14 cellular contexts compared by ENCODE assay signal in the genomic region with DNA sequence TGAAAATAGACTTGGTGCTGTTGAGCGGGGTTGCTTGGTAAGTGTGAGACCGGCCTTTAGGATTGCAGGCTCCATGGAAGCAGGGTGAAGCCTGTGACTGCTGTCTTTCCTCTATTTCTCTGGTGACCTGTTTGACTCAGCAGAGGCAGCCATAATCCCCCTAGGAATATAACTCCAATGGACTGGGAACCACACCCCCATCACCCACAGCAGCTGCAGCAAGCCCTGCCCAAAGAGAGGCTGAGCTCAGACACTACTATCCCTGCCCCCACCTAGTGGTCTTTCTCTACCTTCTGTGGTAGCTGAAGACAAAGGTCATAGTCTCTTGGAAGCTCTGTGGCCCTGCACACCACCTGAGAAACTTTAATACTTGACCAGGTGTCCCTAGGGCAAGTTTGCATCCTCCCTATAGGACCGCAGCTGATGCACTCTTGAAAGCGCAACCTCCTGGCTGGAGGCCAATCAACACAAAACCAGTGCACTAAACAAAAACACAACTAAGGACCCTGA.
DNase-seq lines count a peak whose midpoint lies in the region; ATAC-seq and TF ChIP-seq lines count a peak whose summit lies in the region.
"Had no signal": no experiment of that assay in that cellular context is flagged by ENCODE, and none has a peak within 500 bp of the region (broad histone marks: within the 10 kb centered on the region; RNA-seq: fewer than 3 reads in every experiment).

No MANE protein-coding gene starts in this region.

- POLR2A ChIA-PET in CD4-positive, alpha-beta memory T cell (lab: Charles Lee; ENCODE audit: partially characterized antibody), result no interaction called here

- CTCF ChIA-PET in CD4-positive, alpha-beta memory T cell (lab: Charles Lee; ENCODE audit: partially characterized antibody), result no interaction called here

- no peaks in the 10 kb centered on the region for H3K4me1 Mint-ChIP-seq in CD4-positive, alpha-beta memory T cell
- H3K4me1 Mint-ChIP-seq: CD4-positive, CD25-positive, alpha-beta regulatory T cell had no signal

- H3K27ac ChIP-seq in left lung, result no peak overlapping the region
- no peak overlapping the region for H3K27ac ChIP-seq in CD4-positive, alpha-beta memory T cell (ENCODE audit: low read depth, low read length)
- H3K27ac ChIP-seq: BLaER1 treated with 17β-estradiol and CSF1 and Interleukin-3, amounts not matched to agents 10 nM and 100 nM had no signal

- peaks cover 6 to 12% of the 10 kb centered on the region in 2 donors for H3K27me3 Mint-ChIP-seq in CD4-positive, alpha-beta memory T cell

- H3K9me3 ChIP-seq in BE2C (no peaks in the 10 kb centered on the region), left lung (no peaks in the 10 kb centered on the region)
- H3K9me3 ChIP-seq in CD4-positive, alpha-beta memory T cell (ENCODE audit: control insufficient read depth in 1 of 2, low read length in 2 of 2), result no peaks in the 10 kb centered on the region
- H3K9me3 ChIP-seq: BLaER1 treated with 17β-estradiol and CSF1 and Interleukin-3, amounts not matched to agents 10 nM and 100 nM had no signal

- no peak overlapping the region for H3K4me3 Mint-ChIP-seq in CD4-positive, alpha-beta memory T cell
- H3K4me3 Mint-ChIP-seq: CD4-positive, CD25-positive, alpha-beta regulatory T cell; HFFc6 had no signal

- H3K36me3 Mint-ChIP-seq in CD4-positive, alpha-beta memory T cell, result no peaks in the 10 kb centered on the region
- H3K36me3 Mint-ChIP-seq: CD4-positive, CD25-positive, alpha-beta regulatory T cell had no signal

- no peak for ATAC-seq in left lung
- no peak for ATAC-seq in Right ventricle myocardium inferior

- intact Hi-C loops in left lung (cut with DNase I) (no loop called here), Right ventricle myocardium inferior (cut with DNase I) (no loop called here)
- intact Hi-C loops in CD4-positive, alpha-beta memory T cell (cut with micrococcal nuclease), result no loop called here

- H3K36me3 ChIP-seq in BE2C (no peaks in the 10 kb centered on the region), left lung (no peaks in the 10 kb centered on the region)
- no peaks in the 10 kb centered on the region for H3K36me3 ChIP-seq in CD4-positive, alpha-beta memory T cell (ENCODE audit: insufficient read depth, low read length)
- H3K36me3 ChIP-seq: BLaER1 treated with 17β-estradiol and CSF1 and Interleukin-3, amounts not matched to agents 10 nM and 100 nM had no signal

- H3K27me3 ChIP-seq in BE2C (no peaks in the 10 kb centered on the region), left lung (no peaks in the 10 kb centered on the region)
- no peaks in the 10 kb centered on the region for H3K27me3 ChIP-seq in CD4-positive, alpha-beta memory T cell (ENCODE audit: insufficient read depth, low read length)
- H3K27me3 ChIP-seq: BLaER1 treated with 17β-estradiol and CSF1 and Interleukin-3, amounts not matched to agents 10 nM and 100 nM had no signal

- DNase-seq in DMS79 treated with DMSO at 0.1 percent for 48 hours (lab: John Stamatoyannopoulos, UW), result peak; percentile 4
- no peak for DNase-seq in DMS79 (lab: John Stamatoyannopoulos, UW)
- DNase-seq in BE2C, result peak; percentile 38
- peak; percentile 18 for DNase-seq in RPMI8226
- peak; percentile 56 for DNase-seq in myocyte (ENCODE audit: low read depth)
- no peak for DNase-seq in left lung
- DNase-seq in CD4-positive, alpha-beta memory T cell, result no peak
- DNase-seq in Right ventricle myocardium inferior (ENCODE audit: missing footprints), result no peak
- DNase-seq: 8988T; AML-193; CD4-positive, CD25-positive, alpha-beta regulatory T cell; HCEC 1CT; HFFc6 had no signal

- H3K4me3 ChIP-seq in BE2C (ENCODE audit: low read depth, low read length), result no peak overlapping the region
- no peak overlapping the region for H3K4me3 ChIP-seq in left lung
- H3K4me3 ChIP-seq in CD4-positive, alpha-beta memory T cell (ENCODE audit: low read length in 2 of 2), result no peak overlapping the region
- H3K4me3 ChIP-seq: BLaER1 treated with 17β-estradiol and CSF1 and Interleukin-3, amounts not matched to agents 10 nM and 100 nM had no signal

- peaks cover 0 to 4% (median 0%) of the 10 kb centered on the region in 8 donors for H3K9me3 Mint-ChIP-seq in CD4-positive, alpha-beta memory T cell

- peak overlapping the region in 1 of 7 donors; percentile 61 for H3K27ac Mint-ChIP-seq in CD4-positive, alpha-beta memory T cell
- H3K27ac Mint-ChIP-seq: CD4-positive, CD25-positive, alpha-beta regulatory T cell; HFFc6 had no signal

- no peaks in the 10 kb centered on the region for H3K4me1 ChIP-seq in BE2C
- no peaks in the 10 kb centered on the region for H3K4me1 ChIP-seq in left lung
- H3K4me1 ChIP-seq in CD4-positive, alpha-beta memory T cell (ENCODE audit: insufficient read depth, low read length), result no peaks in the 10 kb centered on the region
- H3K4me1 ChIP-seq: BLaER1 treated with 17β-estradiol and CSF1 and Interleukin-3, amounts not matched to agents 10 nM and 100 nM had no signal

- no peak for TF ChIP-seq CTCF in BE2C (IDR thresholded peaks at IDR 0.05; ENCODE audit: low read depth, low read length)
- TF ChIP-seq CTCF in left lung (IDR thresholded peaks at IDR 0.05), result no peak

Comparison
In these comparisons a context has a peak if more than half of its experiments do, and no peak if none do; other contexts are left out.
1. DNase-seq: peak in DMS79 treated with DMSO at 0.1 percent for 48 hours (single experiment), BE2C (single experiment), RPMI8226 (single experiment) and myocyte (single experiment); none in DMS79 (single experiment), left lung (0 of 2), CD4-positive, alpha-beta memory T cell (0 of 5) and Right ventricle myocardium inferior (single experiment).